ENCODE assay signal across 13 cellular contexts in genomic region chr11:1705121-1706052, GRCh38. TPM values are rescaled to one million over a fixed set of nuclear protein-coding genes. Genes with fewer than 3 reads are reported as not detected.
A peak's percentile ranks its signal among the peaks of the same experiment; 100 is the strongest.
DNase-seq lines count a peak whose midpoint lies in the region; ATAC-seq, FAIRE-seq and TF ChIP-seq lines count a peak whose summit lies in the region.
"Had no signal": no experiment of that assay in that cellular context is flagged by ENCODE, and none has a peak within 500 bp of the region (broad histone marks: within the 10 kb centered on the region; RNA-seq: fewer than 3 reads in every experiment).

No MANE protein-coding gene starts in this region.

- H3F3A ChIP-seq in Loucy (ENCODE audit: low read depth), result peaks cover 25% of the 10 kb centered on the region

- DNase-seq in ELF-1 (ENCODE audit: low read depth, low spot score), result peak; percentile 37
- DNase-seq in bronchial epithelial cell (ENCODE audit: low read depth), result peak; percentile 32
- DNase-seq in naive B cell, result no peak
- DNase-seq in DMS53 treated with DMSO at 0.1 percent for 48 hours (lab: John Stamatoyannopoulos, UW; ENCODE audit: unreplicated experiment), result no peak
- DNase-seq in activated CD8-positive, alpha-beta T cell treated with anti-CD3 and anti-CD28 coated beads, Interleukin-2, amount 10 ng/mL, durations not matched to agents 7 days and 5 days, result no peak
- DNase-seq in thyroid gland, result no peak
- DNase-seq: dorsolateral prefrontal cortex; MG63; stimulated activated CD4-positive, alpha-beta T cell treated with anti-CD3 and anti-CD28 coated beads, Interleukin-4, amount 100 ng/mL, for 24 hours had no signal

- H3K27ac ChIP-seq in thyroid gland, result no peak overlapping the region
- H3K27ac ChIP-seq: dorsolateral prefrontal cortex, SK-N-MC had no signal

- H3K27me3 Mint-ChIP-seq in naive B cell, result peaks cover 9 to 36% (median 14%) of the 10 kb centered on the region in 3 donors
- H3K27me3 Mint-ChIP-seq in activated CD8-positive, alpha-beta T cell treated with anti-CD3 and anti-CD28 coated beads, Interleukin-2, amount 10 ng/mL, durations not matched to agents 7 days and 5 days (ENCODE audit: low read depth), result peaks cover 22% of the 10 kb centered on the region

- peaks cover 14 to 33% (median 16%) of the 10 kb centered on the region in 3 donors for H3K4me1 Mint-ChIP-seq in naive B cell
- peaks cover 37% of the 10 kb centered on the region for H3K4me1 Mint-ChIP-seq in activated CD8-positive, alpha-beta T cell treated with anti-CD3 and anti-CD28 coated beads, Interleukin-2, amount 10 ng/mL, durations not matched to agents 7 days and 5 days (ENCODE audit: low read depth)

- peak overlapping the region; percentile 72 for H3K9ac ChIP-seq in Loucy (ENCODE audit: low read depth, low read length, poor library complexity, severe bottlenecking)

- intact Hi-C loops in thyroid gland (cut with DNase I), result no loop called here

- peak overlapping the region in 3 of 6 donors; percentile 10 to 89 (median 58) for H3K27ac Mint-ChIP-seq in naive B cell
- H3K27ac Mint-ChIP-seq in activated CD8-positive, alpha-beta T cell treated with anti-CD3 and anti-CD28 coated beads, Interleukin-2, amount 10 ng/mL, durations not matched to agents 7 days and 5 days, result no peak overlapping the region

- peak overlapping the region; percentile 50 for H2AFZ ChIP-seq in Loucy (ENCODE audit: low read length)

- H3K79me2 ChIP-seq in Loucy (ENCODE audit: insufficient read depth, low read length), result no peaks in the 10 kb centered on the region

- H3K36me3 Mint-ChIP-seq in naive B cell, result no peaks in the 10 kb centered on the region
- H3K36me3 Mint-ChIP-seq in activated CD8-positive, alpha-beta T cell treated with anti-CD3 and anti-CD28 coated beads, Interleukin-2, amount 10 ng/mL, durations not matched to agents 7 days and 5 days (ENCODE audit: low read depth), result peaks cover 12% of the 10 kb centered on the region

- H3K4me1 ChIP-seq in Loucy (ENCODE audit: insufficient read depth, low read length, poor library complexity, severe bottlenecking) (peaks cover 51% of the 10 kb centered on the region), thyroid gland (no peaks in the 10 kb centered on the region)

- peak overlapping the region in 4 of 8 donors; percentile 26 to 75 (median 52) for H3K4me3 Mint-ChIP-seq in naive B cell
- H3K4me3 Mint-ChIP-seq in activated CD8-positive, alpha-beta T cell treated with anti-CD3 and anti-CD28 coated beads, Interleukin-2, amount 10 ng/mL, durations not matched to agents 7 days and 5 days, result no peak overlapping the region

- H3K4me3 ChIP-seq in Loucy (ENCODE audit: low read length, poor library complexity, severe bottlenecking) (peak overlapping the region; percentile 64), bronchial epithelial cell (ENCODE audit: low read depth, low read length) (no peak overlapping the region), thyroid gland (replicated peaks in 1 of 3) (no peak overlapping the region)
- H3K4me3 ChIP-seq: dorsolateral prefrontal cortex, MG63, SK-N-MC had no signal

- H3K27me3 ChIP-seq in Loucy (ENCODE audit: insufficient read depth, low read length, poor library complexity, severe bottlenecking), result no peaks in the 10 kb centered on the region
- H3K27me3 ChIP-seq in bronchial epithelial cell (ENCODE audit: control insufficient read depth, insufficient read depth, low read length), result no peaks in the 10 kb centered on the region
- H3K27me3 ChIP-seq in thyroid gland, result no peaks in the 10 kb centered on the region

- no peak for TF ChIP-seq CTCF in Loucy (conservative IDR thresholded peaks at IDR 0.05; ENCODE audit: low read length)
- no peak for TF ChIP-seq CTCF in bronchial epithelial cell (IDR thresholded peaks at IDR 0.05; ENCODE audit: insufficient read depth, low read length, severe bottlenecking)
- no peak for TF ChIP-seq CTCF in thyroid gland (IDR thresholded peaks at IDR 0.05)

- peak overlapping the region; percentile 81 for H3K4me2 ChIP-seq in Loucy (ENCODE audit: low read depth, low read length, poor library complexity, severe bottlenecking)

- WGBS in thyroid gland, 2 donors, result 55 to 71% methylated on average over 15 of the region's 15 CpGs

- CTCF ChIA-PET in activated CD8-positive, alpha-beta T cell treated with anti-CD3 and anti-CD28 coated beads, Interleukin-2, amount 10 ng/mL, durations not matched to agents 7 days and 5 days (lab: Charles Lee), result interaction anchor here (1.4 to 5.3 kb wide), 2 partner anchors 12 to 128 kb away, joined by 5 to 35 read pairs; no protein-coding TSS in a partner anchor

- H4K20me1 ChIP-seq in Loucy (ENCODE audit: insufficient read depth, low read length, poor library complexity, severe bottlenecking), result no peaks in the 10 kb centered on the region

- H3K9me3 Mint-ChIP-seq in naive B cell, result peaks cover 0 to 2% (median 0%) of the 10 kb centered on the region in 7 donors
- H3K9me3 Mint-ChIP-seq in activated CD8-positive, alpha-beta T cell treated with anti-CD3 and anti-CD28 coated beads, Interleukin-2, amount 10 ng/mL, durations not matched to agents 7 days and 5 days (ENCODE audit: insufficient read depth), result peaks cover 18% of the 10 kb centered on the region

- H3K9me2 ChIP-seq in Loucy (replicated peaks; ENCODE audit: low read depth, low read length), result no peaks in the 10 kb centered on the region

- H3K9me3 ChIP-seq in Loucy (ENCODE audit: insufficient read depth, low read depth, low read length) (peaks cover 18% of the 10 kb centered on the region), thyroid gland (no peaks in the 10 kb centered on the region)

- H3K36me3 ChIP-seq in Loucy (ENCODE audit: insufficient read depth, low read length), result no peaks in the 10 kb centered on the region
- no peaks in the 10 kb centered on the region for H3K36me3 ChIP-seq in bronchial epithelial cell (ENCODE audit: control insufficient read depth, insufficient read depth, low read length)
- H3K36me3 ChIP-seq in thyroid gland, result no peaks in the 10 kb centered on the region
- H3K36me3 ChIP-seq: MG63 had no signal

- ATAC-seq in naive B cell (ENCODE audit: low read depth in 2 of 2) (peak; percentile 51 to 78), GM21360 (IDR thresholded peaks at IDR 0.05; ENCODE audit: unreplicated experiment) (no peak)
- no peak for ATAC-seq in activated CD8-positive, alpha-beta T cell treated with anti-CD3 and anti-CD28 coated beads, Interleukin-2, amount 10 ng/mL, durations not matched to agents 7 days and 5 days

- no peak for FAIRE-seq in bronchial epithelial cell (lab: Jason Lieb, UNC)

- POLR2A ChIA-PET in activated CD8-positive, alpha-beta T cell treated with anti-CD3 and anti-CD28 coated beads, Interleukin-2, amount 10 ng/mL, durations not matched to agents 7 days and 5 days (lab: Charles Lee), result no interaction called here

- no peak for TF ChIP-seq POLR2A in thyroid gland (IDR thresholded peaks at IDR 0.05)

RNA-seq across cellular contexts. Expression of gene KRTAP5-6, which starts 8.4 kb away (rescaled TPM):
- total RNA-seq in bronchial epithelial cell, result not detected in 2 replicates
- not detected for polyA plus RNA-seq in naive B cell (ENCODE audit: low read depth in 6 of 6)
- total RNA-seq in activated CD8-positive, alpha-beta T cell treated with anti-CD3 and anti-CD28 coated beads, Interleukin-2, amount 10 ng/mL, durations not matched to agents 7 days and 5 days, result not detected
- not detected for total RNA-seq in thyroid gland
- total RNA-seq: Caco-2 had no signal

RNA-seq across cellular contexts. Expression of gene IFITM10, which starts 45.0 kb away (rescaled TPM):
- total RNA-seq in bronchial epithelial cell (1.3 and 2.4 TPM in 2 replicates), thyroid gland (100 to 1,000 TPM in 1 of 4 donors, 1 to 10 TPM in 1, under 1 TPM in 1, not detected in 1; 0.22 to 126 (median 1.5) TPM)
- polyA plus RNA-seq in naive B cell (ENCODE audit: low read depth in 6 of 6), result not detected
- total RNA-seq in activated CD8-positive, alpha-beta T cell treated with anti-CD3 and anti-CD28 coated beads, Interleukin-2, amount 10 ng/mL, durations not matched to agents 7 days and 5 days, result 1 to 10 TPM in 1 of 2 experiments, under 1 TPM in 1; 0.63 to 1.0 TPM

RNA-seq across cellular contexts. Expression of gene CTSD, which starts 58.3 kb away (rescaled TPM):
- total RNA-seq in bronchial epithelial cell, result 214 and 389 TPM in 2 replicates
- 10 to 100 TPM; 40.6 to 59.5 (median 51.8) TPM for polyA plus RNA-seq in naive B cell (ENCODE audit: low read depth in 6 of 6)
- total RNA-seq in activated CD8-positive, alpha-beta T cell treated with anti-CD3 and anti-CD28 coated beads, Interleukin-2, amount 10 ng/mL, durations not matched to agents 7 days and 5 days, result 100 to 1,000 TPM; 153 to 172 TPM
- total RNA-seq in thyroid gland, result 100 to 1,000 TPM; 363 to 577 (median 457) TPM

Comparison
In these comparisons a context has a peak if more than half of its experiments do, and no peak if none do; other contexts are left out.
1. DNase-seq: peak in ELF-1 (single experiment) and bronchial epithelial cell (single experiment); none in naive B cell (single experiment), DMS53 treated with DMSO at 0.1 percent for 48 hours (single experiment), activated CD8-positive, alpha-beta T cell treated with anti-CD3 and anti-CD28 coated beads, Interleukin-2, amount 10 ng/mL, durations not matched to agents 7 days and 5 days (single experiment) and thyroid gland (0 of 2).
2. ATAC-seq: peak in naive B cell (2 of 2); none in activated CD8-positive, alpha-beta T cell treated with anti-CD3 and anti-CD28 coated beads, Interleukin-2, amount 10 ng/mL, durations not matched to agents 7 days and 5 days (single experiment) and GM21360 (single experiment).